ENCODE assay signal across 25 cellular contexts in the genomic region with DNA sequence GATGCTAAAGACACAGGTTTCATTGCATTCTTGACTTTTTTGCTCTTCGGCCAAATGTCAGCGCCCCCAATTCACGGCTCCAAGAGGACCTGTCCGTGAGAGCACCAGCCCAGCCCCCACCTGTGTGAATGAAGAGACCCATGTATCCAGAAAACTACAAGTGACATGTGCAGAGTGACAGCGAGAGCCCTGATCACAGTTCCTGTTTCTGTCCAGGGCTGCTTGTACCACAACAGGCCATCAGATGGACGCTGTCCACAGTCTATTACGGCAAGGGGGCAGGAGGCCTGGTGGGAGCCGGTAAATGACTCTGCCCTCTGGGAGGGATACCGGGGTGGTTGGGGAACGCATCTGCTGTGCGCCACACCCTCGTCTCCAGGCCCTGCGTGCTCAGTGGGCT.
DNase-seq lines count a peak whose midpoint lies in the region; ATAC-seq and TF ChIP-seq lines count a peak whose summit lies in the region.
"Had no signal": no experiment of that assay in that cellular context is flagged by ENCODE, and none has a peak within 500 bp of the region (broad histone marks: within the 10 kb centered on the region; RNA-seq: fewer than 3 reads in every experiment).

No MANE protein-coding gene starts in this region.

- TF ChIP-seq EP300 in sigmoid colon (IDR thresholded peaks at IDR 0.05) (no peak), gastroesophageal sphincter (IDR thresholded peaks at IDR 0.05) (no peak)

- H3K27me3 ChIP-seq in OCI-LY1 (ENCODE audit: insufficient read depth, low read length) = no peaks in the 10 kb centered on the region
- H3K27me3 ChIP-seq in muscle layer of colon (ENCODE audit: control insufficient read depth in 1 of 2, insufficient read depth in 2 of 2, low read length in 2 of 2) = no peaks in the 10 kb centered on the region
- H3K27me3 ChIP-seq in sigmoid colon = no peaks in the 10 kb centered on the region
- H3K27me3 ChIP-seq in gastroesophageal sphincter = no peaks in the 10 kb centered on the region
- H3K27me3 ChIP-seq: MG63, Peyer's patch had no signal

- no peak overlapping the region for H3K4me2 ChIP-seq in OCI-LY1 (ENCODE audit: low read length)
- H3K4me2 ChIP-seq: SK-N-SH had no signal

- DNase-seq in sigmoid colon (no peak), pons (ENCODE audit: low spot score) (no peak), HEK293T (ENCODE audit: extremely low spot score) (no peak)
- DNase-seq in activated CD4-positive, CD25-positive, alpha-beta regulatory T cell (lab: John Stamatoyannopoulos, UW) = no peak
- DNase-seq: AML-193; C1 segment of cervical spinal cord; CD4-positive, alpha-beta memory T cell; COR-L47; DMS53; H7; HFFc6; IMR-90; KG1; MG63; NCI-H1105 treated with DMSO at 0.1 percent for 48 hours; NCI-H2029; NCI-H446 treated with DMSO at 0.1 percent for 48 hours; OCI-M1; Peyer's patch; SK-N-SH; SW 1271 had no signal

- H3K36me3 ChIP-seq in OCI-LY1 (ENCODE audit: insufficient read depth, low read length) = peaks cover 3% of the 10 kb centered on the region; the same call in 1 of the 2 replicates
- no peaks in the 10 kb centered on the region for H3K36me3 ChIP-seq in muscle layer of colon (ENCODE audit: insufficient read depth, low read length)
- H3K36me3 ChIP-seq in sigmoid colon = no peaks in the 10 kb centered on the region
- no peaks in the 10 kb centered on the region for H3K36me3 ChIP-seq in gastroesophageal sphincter
- H3K36me3 ChIP-seq: MG63, Peyer's patch had no signal

- peak overlapping the region; percentile 56 for H3K27ac ChIP-seq in OCI-LY1 (ENCODE audit: low read depth, low read length, poor library complexity, severe bottlenecking)
- peak overlapping the region; percentile 67 for H3K27ac ChIP-seq in muscle layer of colon (ENCODE audit: low read depth, low read length)
- peak overlapping the region in 3 of 4 donors; percentile 79 to 85 (median 84) for H3K27ac ChIP-seq in sigmoid colon
- H3K27ac ChIP-seq in gastroesophageal sphincter = no peak overlapping the region
- H3K27ac ChIP-seq: Peyer's patch had no signal

- no peak for ATAC-seq in activated T-helper 17 cell treated with anti-CD3 and anti-CD28 coated beads, Interleukin-2, amount 50 U/mL, for 72 hours (replicated peaks)
- no peak for ATAC-seq in gastroesophageal sphincter

- no peaks in the 10 kb centered on the region for H3K9me2 ChIP-seq in OCI-LY1 (ENCODE audit: low read depth, low read length)
- H3K9me2 ChIP-seq: SK-N-SH had no signal

- TF ChIP-seq CTCF in OCI-LY1 (IDR thresholded peaks at IDR 0.05; ENCODE audit: low read length) (no peak), sigmoid colon (IDR thresholded peaks at IDR 0.05) (no peak), gastroesophageal sphincter (IDR thresholded peaks at IDR 0.05) (no peak)

- no peaks in the 10 kb centered on the region for H4K20me1 ChIP-seq in OCI-LY1 (ENCODE audit: insufficient read depth, low read length)

- H3K27me3 Mint-ChIP-seq in activated T-helper 17 cell treated with anti-CD3 and anti-CD28 coated beads, Interleukin-2, amount 50 U/mL, for 72 hours = no peaks in the 10 kb centered on the region
- H3K27me3 Mint-ChIP-seq: CD4-positive, alpha-beta memory T cell had no signal

- intact Hi-C loops in sigmoid colon (cut with DNase I) = loop anchor here (5.0 kb wide), 4 partner anchors 159 to 734 kb away; no protein-coding TSS in a partner anchor

- H2AFZ ChIP-seq in OCI-LY1 (ENCODE audit: low read length) = no peak overlapping the region

- no peaks in the 10 kb centered on the region for H3K9me3 Mint-ChIP-seq in activated T-helper 17 cell treated with anti-CD3 and anti-CD28 coated beads, Interleukin-2, amount 50 U/mL, for 72 hours
- H3K9me3 Mint-ChIP-seq: HFFc6 had no signal

- H3K9me3 ChIP-seq in OCI-LY1 (ENCODE audit: low read length) = peaks cover 2% of the 10 kb centered on the region; the same call in 1 of the 2 replicates
- no peaks in the 10 kb centered on the region for H3K9me3 ChIP-seq in muscle layer of colon (ENCODE audit: low read length)
- H3K9me3 ChIP-seq in sigmoid colon = no peaks in the 10 kb centered on the region
- peaks cover 0 to 6% (median 0%) of the 10 kb centered on the region in 3 donors for H3K9me3 ChIP-seq in gastroesophageal sphincter
- H3K9me3 ChIP-seq: MG63, Peyer's patch, SK-N-SH had no signal

- no peak overlapping the region for H3K4me3 ChIP-seq in OCI-LY1 (ENCODE audit: low read depth, low read length, poor library complexity, severe bottlenecking)
- no peak overlapping the region for H3K4me3 ChIP-seq in muscle layer of colon (ENCODE audit: low read depth in 1 of 2, low read length in 2 of 2)
- no peak overlapping the region for H3K4me3 ChIP-seq in sigmoid colon
- no peak overlapping the region for H3K4me3 ChIP-seq in gastroesophageal sphincter
- H3K4me3 ChIP-seq: MG63, Peyer's patch had no signal

- no peaks in the 10 kb centered on the region for H3F3A ChIP-seq in OCI-LY1 (ENCODE audit: insufficient read depth, low read length)

- H3K9ac ChIP-seq in OCI-LY1 (ENCODE audit: low read length) (no peak overlapping the region), muscle layer of colon (ENCODE audit: low read length) (no peak overlapping the region)
- H3K9ac ChIP-seq: SK-N-SH had no signal

- H3K4me1 ChIP-seq in OCI-LY1 (ENCODE audit: insufficient read depth, low read length, severe bottlenecking) = peaks cover 16% of the 10 kb centered on the region
- H3K4me1 ChIP-seq in muscle layer of colon (ENCODE audit: insufficient read depth, low read length) = peaks cover 21% of the 10 kb centered on the region
- peaks cover 0 to 36% (median 18%) of the 10 kb centered on the region in 4 donors for H3K4me1 ChIP-seq in sigmoid colon
- H3K4me1 ChIP-seq in gastroesophageal sphincter = peaks cover 0 to 5% (median 0%) of the 10 kb centered on the region in 3 donors
- H3K4me1 ChIP-seq: Peyer's patch had no signal

- TF ChIP-seq POLR2A in sigmoid colon (IDR thresholded peaks at IDR 0.05) (no peak), gastroesophageal sphincter (IDR thresholded peaks at IDR 0.05) (no peak)

- H3K79me2 ChIP-seq in OCI-LY1 (ENCODE audit: insufficient read depth, low read length) = no peaks in the 10 kb centered on the region

- WGBS in sigmoid colon, 2 donors = 95% methylated on average over 13 of the region's 13 CpGs
- 93 to 100% methylated on average over 3 of the region's 13 CpGs for WGBS in gastroesophageal sphincter (ENCODE audit: low coverage in 1 of 2), 2 donors

- CTCF ChIA-PET in HEK293T (lab: Yijun Ruan, JAX) = interaction anchor here (0.6 kb wide), 1 partner anchor 129 kb away, joined by 5 read pairs; no protein-coding TSS in a partner anchor

- POLR2A ChIA-PET in HEK293T (lab: Yijun Ruan, JAX) = no interaction called here

- no peaks in the 10 kb centered on the region for H3K36me3 Mint-ChIP-seq in activated T-helper 17 cell treated with anti-CD3 and anti-CD28 coated beads, Interleukin-2, amount 50 U/mL, for 72 hours (ENCODE audit: low read depth)

- no peaks in the 10 kb centered on the region for H3K4me1 Mint-ChIP-seq in activated T-helper 17 cell treated with anti-CD3 and anti-CD28 coated beads, Interleukin-2, amount 50 U/mL, for 72 hours

- peak overlapping the region; percentile 0 for H3K27ac Mint-ChIP-seq in activated T-helper 17 cell treated with anti-CD3 and anti-CD28 coated beads, Interleukin-2, amount 50 U/mL, for 72 hours
- H3K27ac Mint-ChIP-seq: HFFc6 had no signal

- H3K4me3 Mint-ChIP-seq in activated T-helper 17 cell treated with anti-CD3 and anti-CD28 coated beads, Interleukin-2, amount 50 U/mL, for 72 hours = no peak overlapping the region
- H3K4me3 Mint-ChIP-seq: CD4-positive, alpha-beta memory T cell; HFFc6 had no signal

TF ChIP-seq in HEK293T, 16 proteins besides CTCF, POLR2A, EP300 and RAD21:
- TF ChIP-seq ARNT (IDR thresholded peaks at IDR 0.05) (no peak), LEF1 (IDR thresholded peaks at IDR 0.05; ENCODE audit: borderline replicate concordance) (no peak), NFRKB (IDR thresholded peaks at IDR 0.05) (no peak), TARDBP (IDR thresholded peaks at IDR 0.05) (no peak), HDGF (IDR thresholded peaks at IDR 0.05; ENCODE audit: borderline replicate concordance) (no peak), PKNOX1 (IDR thresholded peaks at IDR 0.05) (no peak), ZNF384 (IDR thresholded peaks at IDR 0.05) (no peak), FOXM1 (IDR thresholded peaks at IDR 0.05; ENCODE audit: borderline replicate concordance) (no peak), CTBP1 (IDR thresholded peaks at IDR 0.05; ENCODE audit: borderline replicate concordance) (no peak), SUZ12 (IDR thresholded peaks at IDR 0.05) (no peak), BHLHE40 (IDR thresholded peaks at IDR 0.05; ENCODE audit: borderline replicate concordance) (no peak), FOXA1 (IDR thresholded peaks at IDR 0.05) (no peak), FOXK2 (IDR thresholded peaks at IDR 0.05) (no peak), SP1 (IDR thresholded peaks at IDR 0.05) (no peak), ELF4 (IDR thresholded peaks at IDR 0.05) (no peak), L3MBTL2 (conservative IDR thresholded peaks at IDR 0.05) (no peak)

Comparison
In these comparisons a context has a peak if more than half of its experiments do, and no peak if none do; other contexts are left out.
1. H3K27ac ChIP-seq: peak in OCI-LY1 (single experiment), muscle layer of colon (single experiment) and sigmoid colon (3 of 4); none in gastroesophageal sphincter (0 of 4).